1 cellular context compared by ENCODE assay signal in the genomic region with DNA sequence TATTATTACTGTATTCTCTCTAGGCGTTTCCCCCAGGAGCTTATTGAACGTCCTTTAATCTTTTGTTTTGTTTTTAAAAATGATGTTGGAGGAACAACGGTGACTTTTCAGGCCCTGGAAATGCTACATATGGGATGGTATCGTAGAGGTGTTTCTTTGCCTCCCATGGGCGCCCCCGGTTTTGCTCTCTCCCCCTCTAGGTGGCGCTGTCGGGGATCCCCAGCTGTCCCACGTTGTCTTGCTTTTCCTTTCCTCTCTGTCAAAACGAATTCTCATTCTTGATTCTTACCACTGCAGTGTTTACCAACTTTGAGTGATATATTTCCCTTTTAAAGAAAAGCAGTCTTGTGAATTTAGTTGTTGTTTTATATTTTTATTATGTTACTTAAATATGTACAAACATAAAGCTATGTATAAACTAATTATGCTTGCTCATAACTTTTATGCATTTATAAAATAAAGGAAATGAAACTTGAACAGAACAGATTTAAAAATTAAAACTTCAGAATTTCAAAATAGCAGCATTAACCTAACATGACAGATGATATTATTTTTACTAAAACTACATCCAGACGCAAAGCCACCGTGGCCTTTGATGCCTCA.
TF ChIP-seq lines count a peak whose summit lies in the region.

No MANE protein-coding gene starts in this region.

TF ChIP-seq in GM12878, 131 proteins besides CTCF, POLR2A, EP300 and RAD21 (continued from another document):
- TF ChIP-seq IRF4 (IDR thresholded peaks at IDR 0.05; ENCODE audit: low read depth, low read length) (no peak), RCOR1 (conservative IDR thresholded peaks at IDR 0.05; ENCODE audit: low read depth, low read length) (no peak), EED (IDR thresholded peaks at IDR 0.05; ENCODE audit: low read depth) (peak; percentile 37; the same call in 1 of the 2 replicates), SPI1 (IDR thresholded peaks at IDR 0.05; ENCODE audit: borderline replicate concordance, insufficient read depth, low read depth, low read length) (no peak), FOXK2 (IDR thresholded peaks at IDR 0.05) (no peak), CBX5 (IDR thresholded peaks at IDR 0.05; ENCODE audit: low read depth) (no peak), ETV6 (conservative IDR thresholded peaks at IDR 0.05 in 1 of 2, IDR thresholded peaks at IDR 0.05 in 1 of 2; ENCODE audit: borderline replicate concordance in 1 of 2, low read depth in 1 of 2) (peak in 1 of 2 experiments; percentile 28; a peak in 1 of 4 replicates)
- TF ChIP-seq, protein P1, sequence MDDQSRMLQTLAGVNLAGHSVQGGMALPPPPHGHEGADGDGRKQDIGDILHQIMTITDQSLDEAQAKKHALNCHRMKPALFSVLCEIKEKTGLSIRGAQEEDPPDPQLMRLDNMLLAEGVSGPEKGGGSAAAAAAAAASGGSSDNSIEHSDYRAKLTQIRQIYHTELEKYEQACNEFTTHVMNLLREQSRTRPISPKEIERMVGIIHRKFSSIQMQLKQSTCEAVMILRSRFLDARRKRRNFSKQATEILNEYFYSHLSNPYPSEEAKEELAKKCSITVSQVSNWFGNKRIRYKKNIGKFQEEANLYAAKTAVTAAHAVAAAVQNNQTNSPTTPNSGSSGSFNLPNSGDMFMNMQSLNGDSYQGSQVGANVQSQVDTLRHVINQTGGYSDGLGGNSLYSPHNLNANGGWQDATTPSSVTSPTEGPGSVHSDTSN (IDR thresholded peaks at IDR 0.05; ENCODE audit: insufficient replicate concordance, low read depth, low read length), result no peak
- TF ChIP-seq, protein P2, sequence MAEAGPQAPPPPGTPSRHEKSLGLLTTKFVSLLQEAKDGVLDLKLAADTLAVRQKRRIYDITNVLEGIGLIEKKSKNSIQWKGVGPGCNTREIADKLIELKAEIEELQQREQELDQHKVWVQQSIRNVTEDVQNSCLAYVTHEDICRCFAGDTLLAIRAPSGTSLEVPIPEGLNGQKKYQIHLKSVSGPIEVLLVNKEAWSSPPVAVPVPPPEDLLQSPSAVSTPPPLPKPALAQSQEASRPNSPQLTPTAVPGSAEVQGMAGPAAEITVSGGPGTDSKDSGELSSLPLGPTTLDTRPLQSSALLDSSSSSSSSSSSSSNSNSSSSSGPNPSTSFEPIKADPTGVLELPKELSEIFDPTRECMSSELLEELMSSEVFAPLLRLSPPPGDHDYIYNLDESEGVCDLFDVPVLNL (IDR thresholded peaks at IDR 0.05; ENCODE audit: low read depth, low read length), result no peak
